1 cellular context compared by ENCODE assay signal in genomic region chr22:45993143-45993692, GRCh38.
A peak's percentile ranks its signal among the peaks of the same experiment; 100 is the strongest.
TF ChIP-seq lines count a peak whose summit lies in the region.

No MANE protein-coding gene starts in this region.

TF ChIP-seq in HepG2, 621 proteins besides CTCF, POLR2A, EP300 and RAD21:
- TF ChIP-seq NCOR1 (IDR thresholded peaks at IDR 0.05; ENCODE audit: borderline replicate concordance, low read length) (no peak), YEATS2 (CRISPR knock-in tag; IDR thresholded peaks at IDR 0.05; ENCODE audit: borderline replicate concordance) (no peak), FOXA1 (IDR thresholded peaks at IDR 0.05) (0 out of 2 replicates have a peak, but pooled peaks have one; percentile 2), FOXA1 (CRISPR knock-in tag; IDR thresholded peaks at IDR 0.05) (no peak), CREB1 (IDR thresholded peaks at IDR 0.05) (peak; percentile 85), CREB1 (CRISPR knock-in tag; IDR thresholded peaks at IDR 0.05) (no peak), ZKSCAN5 (CRISPR knock-in tag; IDR thresholded peaks at IDR 0.05) (peak; percentile 56; the same call in 1 of the 2 replicates), IKZF1 (IDR thresholded peaks at IDR 0.05) (peak; percentile 13; the same call in 1 of the 2 replicates)
